In the genomic region with DNA sequence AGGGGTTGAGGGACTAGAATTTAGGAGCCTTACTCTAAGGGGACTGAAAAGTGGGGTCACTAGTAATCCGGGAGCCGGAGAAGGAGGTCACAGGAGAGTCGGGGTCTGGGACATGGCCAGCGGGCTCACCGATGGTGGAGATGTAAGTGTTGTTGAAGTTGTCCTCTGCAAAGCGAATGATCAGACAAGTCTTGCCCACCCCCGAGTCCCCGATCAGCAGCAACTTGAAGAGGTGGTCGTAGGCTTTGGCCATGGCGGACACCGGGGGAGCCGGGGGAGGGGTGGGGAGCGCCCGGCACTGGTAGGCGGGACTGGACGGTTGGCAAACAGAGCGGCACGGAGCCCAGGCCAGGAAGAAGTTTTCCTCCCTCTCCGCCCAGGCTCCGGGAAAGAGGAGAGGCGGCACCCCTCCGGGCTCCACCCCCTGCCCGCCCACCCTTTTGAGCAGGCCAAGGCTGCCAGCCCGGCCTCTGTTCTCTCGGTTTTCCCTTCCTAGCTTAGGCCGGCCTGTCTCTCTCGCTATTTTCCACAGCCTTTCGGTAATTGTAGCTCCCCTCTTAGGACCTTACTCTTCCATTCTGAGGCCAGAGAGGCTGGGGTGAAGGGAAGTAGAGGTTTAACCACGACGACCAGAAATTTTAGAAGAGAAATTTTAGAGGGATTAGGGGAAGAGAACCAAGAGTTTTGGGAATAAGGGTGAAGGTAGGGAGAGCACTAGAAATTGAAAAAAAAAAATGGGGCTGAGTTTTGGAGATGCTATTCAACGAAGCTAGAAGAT, we compare ENCODE assay signal across 8 cellular contexts. TPM values are rescaled to one million over a fixed set of nuclear protein-coding genes. Genes with fewer than 3 reads are reported as not detected.
DNase-seq lines count a peak whose midpoint lies in the region; ATAC-seq and TF ChIP-seq lines count a peak whose summit lies in the region.

A gene (minus strand): TSS at position 356 of the 778 bp plus-strand sequence. CDS start 103 bp downstream, at position 253.

- H3K27ac Mint-ChIP-seq in activated CD8-positive, alpha-beta T cell treated with anti-CD3 and anti-CD28 coated beads, Interleukin-2, amount 10 ng/mL, durations not matched to agents 7 days and 5 days = peak within 1 kb of the TSS; percentile 88

- DNase-seq in activated CD8-positive, alpha-beta memory T cell treated with anti-CD3 and anti-CD28 coated beads for 24 hours = peak; percentile 75
- DNase-seq in activated CD8-positive, alpha-beta memory T cell treated with anti-CD3 and anti-CD28 coated beads, Interleukin-2, amount 50 U/mL, for 4 hours = no peak
- DNase-seq in NCI-H146 treated with DMSO at 0.1 percent for 48 hours (lab: John Stamatoyannopoulos, UW; ENCODE audit: unreplicated experiment) (peak; percentile 73), fibroblast of pulmonary artery (ENCODE audit: low read depth) (peak; percentile 86), myocyte (ENCODE audit: low read depth) (peak; percentile 88), vagina (ENCODE audit: extremely low spot score in 2 of 2) (peak in 1 of 2 donors; percentile 97)
- DNase-seq in activated CD8-positive, alpha-beta T cell treated with anti-CD3 and anti-CD28 coated beads, Interleukin-2, amount 10 ng/mL, durations not matched to agents 7 days and 5 days = no peak

- peak within 1 kb of the TSS; percentile 74 for H3K4me3 Mint-ChIP-seq in activated CD8-positive, alpha-beta T cell treated with anti-CD3 and anti-CD28 coated beads, Interleukin-2, amount 10 ng/mL, durations not matched to agents 7 days and 5 days

- POLR2A ChIA-PET in activated CD8-positive, alpha-beta T cell treated with anti-CD3 and anti-CD28 coated beads, Interleukin-2, amount 10 ng/mL, durations not matched to agents 7 days and 5 days (lab: Charles Lee) = interaction anchor here (0.7 to 3.1 kb wide), 15 partner anchors 9 to 327 kb away, joined by 3 to 21 read pairs (median 4); a partner anchor contains a TSS

- CTCF ChIA-PET in activated CD8-positive, alpha-beta T cell treated with anti-CD3 and anti-CD28 coated beads, Interleukin-2, amount 10 ng/mL, durations not matched to agents 7 days and 5 days (lab: Charles Lee) = interaction anchor here (0.7 to 5.7 kb wide), 44 partner anchors 9 to 452 kb away, joined by 3 to 109 read pairs (median 6); a partner anchor contains a TSS

- H3K4me1 Mint-ChIP-seq in activated CD8-positive, alpha-beta T cell treated with anti-CD3 and anti-CD28 coated beads, Interleukin-2, amount 10 ng/mL, durations not matched to agents 7 days and 5 days (ENCODE audit: low read depth) = peaks cover 36% of the 10 kb centered on the region

- intact Hi-C loops in vagina (cut with DNase I) = loop anchor here (5.0 kb wide), 2 partner anchors 39 to 189 kb away; a partner anchor contains a TSS

- H3K27me3 ChIP-seq in vagina = no peaks in the 10 kb centered on the region

- peaks cover 7% of the 10 kb centered on the region for H3K36me3 Mint-ChIP-seq in activated CD8-positive, alpha-beta T cell treated with anti-CD3 and anti-CD28 coated beads, Interleukin-2, amount 10 ng/mL, durations not matched to agents 7 days and 5 days (ENCODE audit: low read depth)

- no peaks in the 10 kb centered on the region for H3K9me3 Mint-ChIP-seq in activated CD8-positive, alpha-beta T cell treated with anti-CD3 and anti-CD28 coated beads, Interleukin-2, amount 10 ng/mL, durations not matched to agents 7 days and 5 days (ENCODE audit: insufficient read depth)

- peak within 1 kb of the TSS; percentile 70 for H3K4me3 ChIP-seq in fibroblast of pulmonary artery (replicated peaks; ENCODE audit: low read depth, low read length)
- H3K4me3 ChIP-seq in vagina = peak within 1 kb of the TSS; percentile 60 to 64

- TF ChIP-seq POLR2A in vagina (IDR thresholded peaks at IDR 0.05) = peak in 1 of 2 donors; percentile 30

- H3K27me3 Mint-ChIP-seq in activated CD8-positive, alpha-beta T cell treated with anti-CD3 and anti-CD28 coated beads, Interleukin-2, amount 10 ng/mL, durations not matched to agents 7 days and 5 days (ENCODE audit: low read depth) = no peaks in the 10 kb centered on the region

- no peaks in the 10 kb centered on the region for H3K9me3 ChIP-seq in vagina

- peaks cover 0 to 20% of the 10 kb centered on the region in 2 donors for H3K36me3 ChIP-seq in vagina

- TF ChIP-seq CTCF in fibroblast of pulmonary artery (IDR thresholded peaks at IDR 0.05; ENCODE audit: low read length, missing control alignments) = no peak
- TF ChIP-seq CTCF in vagina (IDR thresholded peaks at IDR 0.05) = no peak

- peak within 1 kb of the TSS; percentile 95 for H3K27ac ChIP-seq in vagina

- peak; percentile 12 for ATAC-seq in activated CD8-positive, alpha-beta T cell treated with anti-CD3 and anti-CD28 coated beads, Interleukin-2, amount 10 ng/mL, durations not matched to agents 7 days and 5 days
- no peak for ATAC-seq in HG03432 (IDR thresholded peaks at IDR 0.05; ENCODE audit: unreplicated experiment)

- peaks cover 25% of the 10 kb centered on the region for H3K4me1 ChIP-seq in vagina

RNA-seq across cellular contexts. Expression of the gene that starts here (rescaled TPM):
- 1 to 10 TPM; 5.2 to 6.5 TPM for total RNA-seq in activated CD8-positive, alpha-beta T cell treated with anti-CD3 and anti-CD28 coated beads, Interleukin-2, amount 10 ng/mL, durations not matched to agents 7 days and 5 days
- total RNA-seq in myocyte (15.5 and 22.0 TPM in 2 replicates), vagina (49.8 TPM)
- polyA plus RNA-seq in myocyte (2012) = 151 TPM

Comparison
In these comparisons a context has a peak if more than half of its experiments do, and no peak if none do; other contexts are left out.
1. DNase-seq: peak in activated CD8-positive, alpha-beta memory T cell treated with anti-CD3 and anti-CD28 coated beads for 24 hours (single experiment), NCI-H146 treated with DMSO at 0.1 percent for 48 hours (single experiment), fibroblast of pulmonary artery (single experiment) and myocyte (single experiment); none in activated CD8-positive, alpha-beta memory T cell treated with anti-CD3 and anti-CD28 coated beads, Interleukin-2, amount 50 U/mL, for 4 hours (single experiment) and activated CD8-positive, alpha-beta T cell treated with anti-CD3 and anti-CD28 coated beads, Interleukin-2, amount 10 ng/mL, durations not matched to agents 7 days and 5 days (single experiment).